ENCODE assay signal across 9 cellular contexts in the genomic region with DNA sequence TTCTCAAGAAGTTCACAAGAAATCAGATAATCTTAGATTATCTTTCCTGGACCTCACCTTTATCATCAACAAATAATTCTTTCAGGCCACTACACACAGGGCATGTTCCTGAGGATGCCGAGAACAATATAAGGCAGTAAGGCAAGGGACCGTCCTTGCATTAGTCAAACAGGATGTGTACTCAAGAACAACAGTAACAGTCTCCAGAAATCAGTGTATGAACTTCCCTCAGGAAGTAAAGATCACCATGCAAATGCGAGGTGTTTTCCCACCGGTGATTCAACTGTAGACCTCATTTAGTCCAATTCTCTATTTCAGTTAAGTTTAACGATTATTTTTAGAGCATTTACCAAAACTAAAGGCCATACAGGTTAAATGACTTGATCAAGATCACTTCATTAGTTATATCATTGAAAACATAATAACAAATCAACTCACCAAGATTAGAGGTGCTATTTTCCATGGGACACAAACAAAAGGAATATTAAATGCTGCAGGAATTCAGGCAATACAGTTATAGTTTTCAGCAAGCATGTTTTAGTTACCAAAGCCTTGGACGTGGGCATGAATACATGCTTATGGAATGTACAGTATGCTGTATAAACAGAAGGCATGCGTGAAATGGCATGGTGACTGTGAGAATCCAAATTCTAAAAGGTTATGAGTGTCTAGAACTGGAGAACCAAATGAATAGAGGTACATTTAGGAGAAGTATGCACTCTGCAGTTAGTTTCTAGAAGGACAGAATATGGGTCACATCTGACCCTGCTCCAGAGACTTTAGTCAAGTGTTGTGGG.
DNase-seq lines count a peak whose midpoint lies in the region; ATAC-seq and TF ChIP-seq lines count a peak whose summit lies in the region.
"Had no signal": no experiment of that assay in that cellular context is flagged by ENCODE, and none has a peak within 500 bp of the region (broad histone marks: within the 10 kb centered on the region; RNA-seq: fewer than 3 reads in every experiment).

No MANE protein-coding gene starts in this region.

- H3K9me3 ChIP-seq in ovary (no peaks in the 10 kb centered on the region), body of pancreas (no peaks in the 10 kb centered on the region)

- intact Hi-C loops in ovary (cut with DNase I), result no loop called here
- intact Hi-C loops in body of pancreas (cut with DNase I), result no loop called here

- TF ChIP-seq CTCF in ovary (IDR thresholded peaks at IDR 0.05), result no peak
- TF ChIP-seq CTCF in body of pancreas (IDR thresholded peaks at IDR 0.05), result no peak

- WGBS in ovary, 3 donors, result 77 to 81% (median 78%) methylated on average over 7 of the region's 7 CpGs
- 80% methylated on average over 7 of the region's 7 CpGs for WGBS in body of pancreas, 2 donors

- no peak for TF ChIP-seq EP300 in ovary (IDR thresholded peaks at IDR 0.05)

- H3K4me3 ChIP-seq in ovary (no peak overlapping the region), body of pancreas (no peak overlapping the region)

- no peak overlapping the region for H3K27ac ChIP-seq in ovary
- no peak overlapping the region for H3K27ac ChIP-seq in body of pancreas

- no peak for TF ChIP-seq POLR2A in ovary (IDR thresholded peaks at IDR 0.05)
- TF ChIP-seq POLR2A in body of pancreas (IDR thresholded peaks at IDR 0.05), result no peak

- H3K36me3 ChIP-seq in ovary (no peaks in the 10 kb centered on the region), body of pancreas (replicated peaks in 1 of 2; ENCODE audit: insufficient read depth in 1 of 2, low read depth in 2 of 2) (no peaks in the 10 kb centered on the region)

- ATAC-seq in GM19455 (IDR thresholded peaks at IDR 0.05; ENCODE audit: unreplicated experiment) (peak; percentile 32), HG03159 (IDR thresholded peaks at IDR 0.05; ENCODE audit: unreplicated experiment) (peak; percentile 41), body of pancreas (no peak)
- ATAC-seq: activated CD8-positive, alpha-beta memory T cell treated with anti-CD3 and anti-CD28 coated beads, Interleukin-2, amount 10 ng/mL, durations not matched to agents 7 days and 5 days had no signal

- no peaks in the 10 kb centered on the region for H3K27me3 ChIP-seq in ovary
- H3K27me3 ChIP-seq in body of pancreas, result no peaks in the 10 kb centered on the region

- H3K4me1 ChIP-seq in ovary (ENCODE audit: insufficient read depth) (no peaks in the 10 kb centered on the region), body of pancreas (peaks cover 6% of the 10 kb centered on the region)

- DNase-seq in AG08396 (ENCODE audit: low spot score) (peak; percentile 4), dermis blood vessel endothelial cell (peak; percentile 93), ovary (no peak), GM03348 (ENCODE audit: low spot score) (no peak), body of pancreas (no peak), activated T-cell treated with anti-CD3 and anti-CD28 coated beads for 4 hours (no peak)
- DNase-seq: activated CD8-positive, alpha-beta memory T cell treated with anti-CD3 and anti-CD28 coated beads, Interleukin-2, amount 10 ng/mL, durations not matched to agents 7 days and 5 days had no signal

Comparison
In these comparisons a context has a peak if more than half of its experiments do, and no peak if none do; other contexts are left out.
1. DNase-seq: peak in AG08396 (single experiment) and dermis blood vessel endothelial cell (single experiment); none in ovary (0 of 5), GM03348 (single experiment), body of pancreas (0 of 4) and activated T-cell treated with anti-CD3 and anti-CD28 coated beads for 4 hours (single experiment).